In the genomic region with DNA sequence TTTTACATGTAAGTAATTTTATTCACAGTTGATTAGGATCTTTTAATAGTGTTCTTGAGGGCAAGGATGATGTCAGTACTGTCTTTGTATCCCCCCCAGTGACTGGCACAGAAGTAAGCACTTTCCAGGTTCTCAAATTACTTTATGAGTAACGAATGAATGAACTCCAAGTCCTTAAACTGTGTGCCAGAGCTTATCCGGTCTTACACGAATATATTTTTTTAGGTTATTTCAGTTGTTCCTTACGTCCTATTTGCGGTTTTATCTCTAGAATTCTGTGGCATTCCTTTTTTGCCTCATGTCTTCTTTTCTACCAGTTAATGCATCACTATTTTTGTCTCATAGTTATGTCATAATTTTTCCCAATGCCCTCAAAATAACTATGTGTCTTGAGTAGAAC, we compare ENCODE assay signal across 1 cellular context.
TF ChIP-seq lines count a peak whose summit lies in the region.

No MANE protein-coding gene starts in this region.

TF ChIP-seq in GM23338, 12 proteins besides CTCF, POLR2A, EP300 and RAD21 (continued from another document):
- TF ChIP-seq, protein P1, sequence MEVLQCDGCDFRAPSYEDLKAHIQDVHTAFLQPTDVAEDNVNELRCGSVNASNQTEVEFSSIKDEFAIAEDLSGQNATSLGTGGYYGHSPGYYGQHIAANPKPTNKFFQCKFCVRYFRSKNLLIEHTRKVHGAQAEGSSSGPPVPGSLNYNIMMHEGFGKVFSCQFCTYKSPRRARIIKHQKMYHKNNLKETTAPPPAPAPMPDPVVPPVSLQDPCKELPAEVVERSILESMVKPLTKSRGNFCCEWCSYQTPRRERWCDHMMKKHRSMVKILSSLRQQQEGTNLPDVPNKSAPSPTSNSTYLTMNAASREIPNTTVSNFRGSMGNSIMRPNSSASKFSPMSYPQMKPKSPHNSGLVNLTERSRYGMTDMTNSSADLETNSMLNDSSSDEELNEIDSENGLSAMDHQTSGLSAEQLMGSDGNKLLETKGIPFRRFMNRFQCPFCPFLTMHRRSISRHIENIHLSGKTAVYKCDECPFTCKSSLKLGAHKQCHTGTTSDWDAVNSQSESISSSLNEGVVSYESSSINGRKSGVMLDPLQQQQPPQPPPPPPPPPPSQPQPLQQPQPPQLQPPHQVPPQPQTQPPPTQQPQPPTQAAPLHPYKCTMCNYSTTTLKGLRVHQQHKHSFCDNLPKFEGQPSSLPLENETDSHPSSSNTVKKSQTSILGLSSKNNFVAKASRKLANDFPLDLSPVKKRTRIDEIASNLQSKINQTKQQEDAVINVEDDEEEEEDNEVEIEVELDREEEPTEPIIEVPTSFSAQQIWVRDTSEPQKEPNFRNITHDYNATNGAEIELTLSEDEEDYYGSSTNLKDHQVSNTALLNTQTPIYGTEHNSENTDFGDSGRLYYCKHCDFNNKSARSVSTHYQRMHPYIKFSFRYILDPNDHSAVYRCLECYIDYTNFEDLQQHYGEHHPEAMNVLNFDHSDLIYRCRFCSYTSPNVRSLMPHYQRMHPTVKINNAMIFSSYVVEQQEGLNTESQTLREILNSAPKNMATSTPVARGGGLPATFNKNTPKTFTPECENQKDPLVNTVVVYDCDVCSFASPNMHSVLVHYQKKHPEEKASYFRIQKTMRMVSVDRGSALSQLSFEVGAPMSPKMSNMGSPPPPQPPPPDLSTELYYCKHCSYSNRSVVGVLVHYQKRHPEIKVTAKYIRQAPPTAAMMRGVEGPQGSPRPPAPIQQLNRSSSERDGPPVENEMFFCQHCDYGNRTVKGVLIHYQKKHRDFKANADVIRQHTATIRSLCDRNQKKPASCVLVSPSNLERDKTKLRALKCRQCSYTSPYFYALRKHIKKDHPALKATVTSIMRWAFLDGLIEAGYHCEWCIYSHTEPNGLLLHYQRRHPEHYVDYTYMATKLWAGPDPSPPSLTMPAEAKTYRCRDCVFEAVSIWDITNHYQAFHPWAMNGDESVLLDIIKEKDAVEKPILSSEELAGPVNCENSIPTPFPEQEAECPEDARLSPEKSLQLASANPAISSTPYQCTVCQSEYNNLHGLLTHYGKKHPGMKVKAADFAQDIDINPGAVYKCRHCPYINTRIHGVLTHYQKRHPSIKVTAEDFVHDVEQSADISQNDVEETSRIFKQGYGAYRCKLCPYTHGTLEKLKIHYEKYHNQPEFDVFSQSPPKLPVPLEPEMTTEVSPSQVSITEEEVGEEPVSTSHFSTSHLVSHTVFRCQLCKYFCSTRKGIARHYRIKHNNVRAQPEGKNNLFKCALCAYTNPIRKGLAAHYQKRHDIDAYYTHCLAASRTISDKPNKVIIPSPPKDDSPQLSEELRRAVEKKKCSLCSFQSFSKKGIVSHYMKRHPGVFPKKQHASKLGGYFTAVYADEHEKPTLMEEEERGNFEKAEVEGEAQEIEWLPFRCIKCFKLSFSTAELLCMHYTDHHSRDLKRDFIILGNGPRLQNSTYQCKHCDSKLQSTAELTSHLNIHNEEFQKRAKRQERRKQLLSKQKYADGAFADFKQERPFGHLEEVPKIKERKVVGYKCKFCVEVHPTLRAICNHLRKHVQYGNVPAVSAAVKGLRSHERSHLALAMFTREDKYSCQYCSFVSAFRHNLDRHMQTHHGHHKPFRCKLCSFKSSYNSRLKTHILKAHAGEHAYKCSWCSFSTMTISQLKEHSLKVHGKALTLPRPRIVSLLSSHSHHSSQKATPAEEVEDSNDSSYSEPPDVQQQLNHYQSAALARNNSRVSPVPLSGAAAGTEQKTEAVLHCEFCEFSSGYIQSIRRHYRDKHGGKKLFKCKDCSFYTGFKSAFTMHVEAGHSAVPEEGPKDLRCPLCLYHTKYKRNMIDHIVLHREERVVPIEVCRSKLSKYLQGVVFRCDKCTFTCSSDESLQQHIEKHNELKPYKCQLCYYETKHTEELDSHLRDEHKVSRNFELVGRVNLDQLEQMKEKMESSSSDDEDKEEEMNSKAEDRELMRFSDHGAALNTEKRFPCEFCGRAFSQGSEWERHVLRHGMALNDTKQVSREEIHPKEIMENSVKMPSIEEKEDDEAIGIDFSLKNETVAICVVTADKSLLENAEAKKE (CRISPR knock-in tag; IDR thresholded peaks at IDR 0.05): no peak
- TF ChIP-seq EZH2phosphoT487 (IDR thresholded peaks at IDR 0.05; ENCODE audit: unreplicated experiment): no peak
- no peak for TF ChIP-seq NANOG (IDR thresholded peaks at IDR 0.05; ENCODE audit: borderline replicate concordance)
- no peak for TF ChIP-seq EZH2 (IDR thresholded peaks at IDR 0.05; ENCODE audit: low read depth, unreplicated experiment)
- TF ChIP-seq, protein P2, sequence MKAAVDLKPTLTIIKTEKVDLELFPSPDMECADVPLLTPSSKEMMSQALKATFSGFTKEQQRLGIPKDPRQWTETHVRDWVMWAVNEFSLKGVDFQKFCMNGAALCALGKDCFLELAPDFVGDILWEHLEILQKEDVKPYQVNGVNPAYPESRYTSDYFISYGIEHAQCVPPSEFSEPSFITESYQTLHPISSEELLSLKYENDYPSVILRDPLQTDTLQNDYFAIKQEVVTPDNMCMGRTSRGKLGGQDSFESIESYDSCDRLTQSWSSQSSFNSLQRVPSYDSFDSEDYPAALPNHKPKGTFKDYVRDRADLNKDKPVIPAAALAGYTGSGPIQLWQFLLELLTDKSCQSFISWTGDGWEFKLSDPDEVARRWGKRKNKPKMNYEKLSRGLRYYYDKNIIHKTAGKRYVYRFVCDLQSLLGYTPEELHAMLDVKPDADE (IDR thresholded peaks at IDR 0.05): no peak
TF ChIP-seq in GM23338: peak in this region for 0.
